ENCODE assay signal across 1 cellular context in genomic region chr7:7214398-7215347, GRCh38.
TF ChIP-seq lines count a peak whose summit lies in the region.

No MANE protein-coding gene starts in this region.

TF ChIP-seq in K562, 482 proteins besides CTCF, POLR2A, EP300 and RAD21:
- TF ChIP-seq HMBOX1 (IDR thresholded peaks at IDR 0.05) (0 out of 2 replicates have a peak, but pooled peaks have one; percentile 30), FOXO4 (CRISPR knock-in tag; IDR thresholded peaks at IDR 0.05) (no peak)
